ENCODE assay signal across 1 cellular context in the genomic region with DNA sequence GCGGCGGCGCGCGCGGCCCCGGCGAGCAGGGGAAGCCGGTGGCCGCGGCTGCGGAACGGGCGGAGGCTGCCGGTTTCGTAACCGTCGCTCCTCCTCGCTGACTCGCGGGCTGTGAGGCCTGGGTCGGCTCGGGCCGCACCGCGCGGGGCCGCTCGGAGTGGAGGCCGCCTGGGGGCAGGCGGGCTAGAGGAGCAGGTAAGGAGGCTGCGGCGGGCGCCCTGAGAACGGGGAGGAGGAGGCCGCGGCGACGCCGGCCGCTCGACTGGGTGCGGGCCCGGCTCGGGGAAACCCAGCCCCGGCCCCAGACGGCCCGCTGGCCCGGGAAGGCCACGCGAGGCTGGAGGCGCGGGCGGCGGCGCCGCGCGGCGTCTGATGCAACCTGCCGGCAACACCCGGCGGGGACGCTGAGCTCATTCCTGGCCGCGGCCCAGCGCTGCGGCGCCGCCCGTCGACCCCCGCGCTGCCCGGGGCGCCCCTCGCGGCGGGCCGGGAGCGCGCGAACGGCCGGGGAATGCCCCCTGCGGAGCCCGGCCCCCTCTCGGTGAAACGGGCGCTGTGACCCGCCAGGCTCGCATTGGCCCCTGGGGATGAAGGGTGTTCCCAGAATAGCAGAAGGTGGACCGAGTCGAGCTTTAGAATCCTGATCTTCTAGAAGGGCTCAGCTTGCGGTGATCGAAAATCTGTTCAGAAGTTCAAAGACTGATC.
TF ChIP-seq lines count a peak whose summit lies in the region.

TSS of gene CEBPG (plus strand) at position 9 of the 705 bp plus-strand sequence. CDS start 5,531 bp downstream, outside the sequence.

TF ChIP-seq in endothelial cell of umbilical vein, 7 proteins besides CTCF, POLR2A, EP300 and RAD21:
- peak; percentile 5 for TF ChIP-seq POLR2AphosphoS5 (IDR thresholded peaks at IDR 0.05; ENCODE audit: insufficient read depth, low read depth, low read length)
- no peak for TF ChIP-seq JUN (IDR thresholded peaks at IDR 0.05; ENCODE audit: borderline replicate concordance, insufficient read depth, insufficient read length, low read depth)
